ENCODE assay signal across 29 cellular contexts in genomic region chr4:23747131-23747752, GRCh38.
A peak's percentile ranks its signal among the peaks of the same experiment; 100 is the strongest.
DNase-seq lines count a peak whose midpoint lies in the region; ATAC-seq, FAIRE-seq and TF ChIP-seq lines count a peak whose summit lies in the region.
"Had no signal": no experiment of that assay in that cellular context is flagged by ENCODE, and none has a peak within 500 bp of the region (broad histone marks: within the 10 kb centered on the region; RNA-seq: fewer than 3 reads in every experiment).

No MANE protein-coding gene starts in this region.

- H3K36me3 ChIP-seq in Peyer's patch (no peaks in the 10 kb centered on the region), bronchial epithelial cell (ENCODE audit: control insufficient read depth, insufficient read depth, low read length) (no peaks in the 10 kb centered on the region), stomach (no peaks in the 10 kb centered on the region), OCI-LY7 (ENCODE audit: insufficient read depth, low read length) (no peaks in the 10 kb centered on the region)
- H3K36me3 ChIP-seq: BLaER1 treated with 17β-estradiol and CSF1 and Interleukin-3, amounts not matched to agents 10 nM and 100 nM; prostate gland; suprapubic skin had no signal

- no peak for TF ChIP-seq POLR2A in Peyer's patch (IDR thresholded peaks at IDR 0.05)
- no peak for TF ChIP-seq POLR2A in stomach (IDR thresholded peaks at IDR 0.05)

- BruUV-seq in OCI-LY7 (replicated peaks; lab: Mats Ljungman, UMichigan): no TSS peak

- peak; percentile 7 for FAIRE-seq in bronchial epithelial cell (lab: Jason Lieb, UNC)
- FAIRE-seq: endothelial cell of umbilical vein, keratinocyte, TTC549 had no signal

- no peak for ATAC-seq in HG03139 (IDR thresholded peaks at IDR 0.05; ENCODE audit: unreplicated experiment)
- ATAC-seq in GM21360 (IDR thresholded peaks at IDR 0.05; ENCODE audit: unreplicated experiment): no peak
- ATAC-seq: activated T-cell treated with anti-CD3 and anti-CD28 coated beads, Interleukin-2, amount 50 U/mL, for 4 hours; naive thymus-derived CD8-positive, alpha-beta T cell; stimulated activated effector memory CD8-positive, alpha-beta T cell treated with anti-CD3 and anti-CD28 coated beads, Interleukin-12 subunit alpha, Interleukin-12 subunit beta, amount 100 ng/mL, for 72 hours had no signal

- intact Hi-C loops in stomach (cut with DNase I; ENCODE audit: low total_unique reads) (no loop called here), OCI-LY7 (cut with micrococcal nuclease; ENCODE audit: unreplicated experiment) (no loop called here)

- H3K27ac ChIP-seq in Peyer's patch: peak overlapping the region in 3 of 4 donors; percentile 26 to 71 (median 67)
- no peak overlapping the region for H3K27ac ChIP-seq in stomach
- no peak overlapping the region for H3K27ac ChIP-seq in OCI-LY7 (ENCODE audit: low read depth, low read length, poor library complexity, severe bottlenecking)
- H3K27ac ChIP-seq: BLaER1 treated with 17β-estradiol and CSF1 and Interleukin-3, amounts not matched to agents 10 nM and 100 nM; GM23248; prostate gland; suprapubic skin had no signal

- no peaks in the 10 kb centered on the region for H3K79me2 ChIP-seq in OCI-LY7 (ENCODE audit: insufficient read depth, low read depth, low read length)

- H3K27me3 ChIP-seq in Peyer's patch (no peaks in the 10 kb centered on the region), bronchial epithelial cell (ENCODE audit: control insufficient read depth, insufficient read depth, low read length) (no peaks in the 10 kb centered on the region), stomach (no peaks in the 10 kb centered on the region)
- H3K27me3 ChIP-seq: BLaER1 treated with 17β-estradiol and CSF1 and Interleukin-3, amounts not matched to agents 10 nM and 100 nM; suprapubic skin had no signal

- H3K9me3 ChIP-seq in Peyer's patch (no peaks in the 10 kb centered on the region), stomach (no peaks in the 10 kb centered on the region), OCI-LY7 (ENCODE audit: low read length) (no peaks in the 10 kb centered on the region)
- H3K9me3 ChIP-seq: prostate gland, SK-N-SH, suprapubic skin had no signal

- H4K20me1 ChIP-seq in OCI-LY7 (ENCODE audit: insufficient read depth, low read length): no peaks in the 10 kb centered on the region
- H4K20me1 ChIP-seq: BLaER1 treated with 17β-estradiol and CSF1 and Interleukin-3, amounts not matched to agents 10 nM and 100 nM had no signal

- no peak overlapping the region for H2AFZ ChIP-seq in OCI-LY7 (ENCODE audit: low read length)
- H2AFZ ChIP-seq: GM23248 had no signal

- WGBS in stomach, 5 donors: 23 to 41% (median 33%) methylated on average over 3 of the region's 3 CpGs

- POLR2A ChIA-PET in OCI-LY7 (lab: Charles Lee): no interaction called here

- H3K4me1 ChIP-seq in Peyer's patch (peaks cover 0 to 10% (median 2%) of the 10 kb centered on the region in 4 donors), stomach (peaks cover 0 to 4% (median 0%) of the 10 kb centered on the region in 4 donors), OCI-LY7 (ENCODE audit: insufficient read depth, low read length, poor library complexity, severe bottlenecking) (no peaks in the 10 kb centered on the region)
- H3K4me1 ChIP-seq: BLaER1 treated with 17β-estradiol and CSF1 and Interleukin-3, amounts not matched to agents 10 nM and 100 nM; prostate gland; suprapubic skin had no signal

- no peak overlapping the region for H3K4me2 ChIP-seq in OCI-LY7 (ENCODE audit: low read length)
- H3K4me2 ChIP-seq: BLaER1 treated with 17β-estradiol and CSF1 and Interleukin-3, amounts not matched to agents 10 nM and 100 nM; SK-N-SH had no signal

- TF ChIP-seq CTCF in Peyer's patch (IDR thresholded peaks at IDR 0.05): peak in 1 of 6 experiments; percentile 8
- TF ChIP-seq CTCF in bronchial epithelial cell (IDR thresholded peaks at IDR 0.05; ENCODE audit: insufficient read depth, low read length, severe bottlenecking): no peak
- TF ChIP-seq CTCF in stomach (IDR thresholded peaks at IDR 0.05): no peak
- no peak for TF ChIP-seq CTCF in OCI-LY7 (conservative IDR thresholded peaks at IDR 0.05; ENCODE audit: low read length)

- TF ChIP-seq EP300 in stomach (IDR thresholded peaks at IDR 0.05): no peak

- no peaks in the 10 kb centered on the region for H3K9me2 ChIP-seq in OCI-LY7 (ENCODE audit: insufficient read depth, low read length)
- H3K9me2 ChIP-seq: SK-N-SH had no signal

- DNase-seq in Peyer's patch (peak in 2 of 3 donors; percentile 76 to 90), bronchial epithelial cell (ENCODE audit: low read depth) (no peak), inferior parietal cortex (ENCODE audit: extremely low spot score) (peak; percentile 34), stomach (peak; percentile 26), NCI-H146 treated with DMSO at 0.1 percent for 48 hours (lab: John Stamatoyannopoulos, UW; ENCODE audit: unreplicated experiment) (no peak), OCI-LY7 (ENCODE audit: low spot score) (no peak)
- DNase-seq: activated CD4-positive, alpha-beta T cell treated with anti-CD3 and anti-CD28 coated beads, Interleukin-2, amount 50 U/mL, for 1 hour; activated CD4-positive, CD25-positive, alpha-beta regulatory T cell; activated gamma-delta T cell treated with Interleukin-2 at 50 U/mL for 16 hours; activated naive CD8-positive, alpha-beta T cell treated with anti-CD3 and anti-CD28 coated beads, Interleukin-2, amount 10 ng/mL, durations not matched to agents 7 days and 5 days; activated T-cell treated with anti-CD3 and anti-CD28 coated beads, Interleukin-2, amount 50 U/mL, for 4 hours; COR-L47; DMS79 treated with DMSO at 0.1 percent for 48 hours; GM23248; naive thymus-derived CD8-positive, alpha-beta T cell; NCI-H1694; NCI-H2171; NCI-H510A; SK-N-SH; stimulated activated CD4-positive, alpha-beta T cell treated with anti-CD3 and anti-CD28 coated beads, Interleukin-15, amount 100 ng/mL, for 24 hours had no signal

- CTCF ChIA-PET in OCI-LY7 (lab: Charles Lee; ENCODE audit: unreplicated experiment): no interaction called here

- no peak overlapping the region for H3K4me3 ChIP-seq in Peyer's patch
- H3K4me3 ChIP-seq in bronchial epithelial cell (ENCODE audit: low read depth, low read length): no peak overlapping the region
- no peak overlapping the region for H3K4me3 ChIP-seq in stomach
- H3K4me3 ChIP-seq in OCI-LY7 (ENCODE audit: low read depth, low read length, poor library complexity, severe bottlenecking): no peak overlapping the region
- H3K4me3 ChIP-seq: BLaER1 treated with 17β-estradiol and CSF1 and Interleukin-3, amounts not matched to agents 10 nM and 100 nM; GM23248; prostate gland; suprapubic skin had no signal

Comparison
In these comparisons a context has a peak if more than half of its experiments do, and no peak if none do; other contexts are left out.
1. DNase-seq: peak in Peyer's patch (2 of 3), inferior parietal cortex (single experiment) and stomach (single experiment); none in bronchial epithelial cell (single experiment), NCI-H146 treated with DMSO at 0.1 percent for 48 hours (single experiment) and OCI-LY7 (single experiment).
2. H3K27ac ChIP-seq: peak in Peyer's patch (3 of 4); none in stomach (0 of 5) and OCI-LY7 (single experiment).